In genomic region chr1:205144751-205145150, GRCh38 we compare ENCODE assay signal across 11 cellular contexts. TPM values are rescaled to one million over a fixed set of nuclear protein-coding genes. Genes with fewer than 3 reads are reported as not detected.
A peak's percentile ranks its signal among the peaks of the same experiment; 100 is the strongest.
DNase-seq lines count a peak whose midpoint lies in the region; ATAC-seq and TF ChIP-seq lines count a peak whose summit lies in the region.
"Had no signal": no experiment of that assay in that cellular context is flagged by ENCODE, and none has a peak within 500 bp of the region (broad histone marks: within the 10 kb centered on the region; RNA-seq: fewer than 3 reads in every experiment).

No MANE protein-coding gene starts in this region.

- TF ChIP-seq CTCF in fibroblast of the aortic adventitia (IDR thresholded peaks at IDR 0.05; ENCODE audit: insufficient read depth, low read length), result no peak

- H3K9ac ChIP-seq in GM23248, result peak overlapping the region; percentile 41
- peak overlapping the region; percentile 53 for H3K9ac ChIP-seq in skeletal muscle satellite cell (ENCODE audit: low read depth, low read length)

- no peaks in the 10 kb centered on the region for H3K9me3 ChIP-seq in GM23248 (ENCODE audit: low read depth)
- H3K9me3 ChIP-seq in skeletal muscle satellite cell (replicated peaks; ENCODE audit: low read length), result no peaks in the 10 kb centered on the region

- no peaks in the 10 kb centered on the region for H3K79me2 ChIP-seq in GM23248 (ENCODE audit: insufficient read depth)

- H3K27me3 ChIP-seq in GM23248 (replicated peaks; ENCODE audit: insufficient read depth) (no peaks in the 10 kb centered on the region), skeletal muscle satellite cell (ENCODE audit: control insufficient read depth, insufficient read depth, low read length) (no peaks in the 10 kb centered on the region)

- no peaks in the 10 kb centered on the region for H3K9me2 ChIP-seq in GM23248 (ENCODE audit: insufficient read depth)

- DNase-seq in GM23248, result peak; percentile 68
- peak; percentile 79 for DNase-seq in fibroblast of the aortic adventitia (ENCODE audit: low read depth)
- DNase-seq in OCI-M1 (lab: John Stamatoyannopoulos, UW), result no peak
- no peak for DNase-seq in effector CD8-positive, alpha-beta T cell (lab: John Stamatoyannopoulos, UW)
- no peak for DNase-seq in amniotic stem cell (lab: John Stamatoyannopoulos, UW)
- DNase-seq: GOT3; NCI-H1105; NK-92 treated with Interleukin-12 subunit alpha and Interleukin-12 subunit beta, amount 100 ng/mL, for 24 hours had no signal

- in situ Hi-C loops in GM23248 (cut with MboI), result no loop called here

- 2 to 6% methylated on average over 1 of the region's 1 CpG for WGBS in GM23248 (ENCODE audit: low coverage in 1 of 2, low lambda C conversion rate in 2 of 2, missing lambda C conversion rate in 2 of 2), 2 experiments

- peak overlapping the region; percentile 44 for H3K4me2 ChIP-seq in GM23248 (ENCODE audit: unreplicated experiment)
- H3K4me2 ChIP-seq in skeletal muscle satellite cell (ENCODE audit: low read length), result peak overlapping the region; percentile 47

- peaks cover 63% of the 10 kb centered on the region for H3F3A ChIP-seq in GM23248 (ENCODE audit: insufficient read depth)

- H4K20me1 ChIP-seq in GM23248 (ENCODE audit: insufficient read depth), result no peaks in the 10 kb centered on the region

- peak overlapping the region; percentile 90 for H3K27ac ChIP-seq in GM23248

- peaks cover 55% of the 10 kb centered on the region for H3K4me1 ChIP-seq in GM23248 (ENCODE audit: insufficient read depth)
- peaks cover 33% of the 10 kb centered on the region for H3K4me1 ChIP-seq in skeletal muscle satellite cell (ENCODE audit: control insufficient read depth, insufficient read depth, low read length)

- H3K36me3 ChIP-seq in GM23248 (ENCODE audit: low read depth) (no peaks in the 10 kb centered on the region; the same call in 1 of the 2 replicates), skeletal muscle satellite cell (ENCODE audit: insufficient read depth, low read length) (peaks cover 7% of the 10 kb centered on the region)

- peak overlapping the region; percentile 42 for H3K4me3 ChIP-seq in GM23248
- no peak overlapping the region for H3K4me3 ChIP-seq in fibroblast of the aortic adventitia (ENCODE audit: low read depth, low read length)
- H3K4me3 ChIP-seq in skeletal muscle satellite cell (ENCODE audit: low read length), result no peak overlapping the region

- H2AFZ ChIP-seq in GM23248, result no peak overlapping the region

- peak; percentile 82 for ATAC-seq in SK-N-SH treated with all-trans-retinoic acid at 6 μM for 48 hours
- no peak for ATAC-seq in HG03442 (IDR thresholded peaks at IDR 0.05; ENCODE audit: unreplicated experiment)

TF ChIP-seq in SK-N-SH treated with all-trans-retinoic acid at 6 μM for 48 hours, 23 proteins besides CTCF, POLR2A, EP300 and RAD21:
- no peak for TF ChIP-seq ZFP30 (CRISPR knock-in tag; IDR thresholded peaks at IDR 0.05)
- TF ChIP-seq CSDC2 (CRISPR knock-in tag; IDR thresholded peaks at IDR 0.05), result no peak
- no peak for TF ChIP-seq ZNF8 (CRISPR knock-in tag; IDR thresholded peaks at IDR 0.05)
- no peak for TF ChIP-seq ISL1 (CRISPR knock-in tag; IDR thresholded peaks at IDR 0.05)
- no peak for TF ChIP-seq ZFP3 (CRISPR knock-in tag; IDR thresholded peaks at IDR 0.05)
- no peak for TF ChIP-seq CSRNP3 (CRISPR knock-in tag; IDR thresholded peaks at IDR 0.05)
- no peak for TF ChIP-seq ARNTL (CRISPR knock-in tag; IDR thresholded peaks at IDR 0.05; ENCODE audit: borderline replicate concordance, low read depth)

RNA-seq across cellular contexts. Expression of gene RBBP5, which starts 23.0 kb away (rescaled TPM):
- 14.3 and 30.2 TPM in 2 replicates for total RNA-seq in GM23248 (2014; rRNA removed; shearing (Covaris generic))
- 13.6 and 14.7 TPM in 2 replicates for polyA plus RNA-seq in GM23248 (2016; fragmentation: Nextera tagmentation; extraction: Ambion mirVana)
- 10.1 and 24.2 TPM in 2 replicates for total RNA-seq in fibroblast of the aortic adventitia (ENCODE audit: low replicate concordance)
- total RNA-seq in skeletal muscle satellite cell (2012; rRNA removed), result 15.3 and 17.5 TPM in 2 replicates

Comparison
In these comparisons a context has a peak if more than half of its experiments do, and no peak if none do; other contexts are left out.
1. DNase-seq: peak in GM23248 (single experiment) and fibroblast of the aortic adventitia (single experiment); none in OCI-M1 (single experiment), effector CD8-positive, alpha-beta T cell (single experiment) and amniotic stem cell (single experiment).